Comparison of ENCODE assay signal across 11 cellular contexts in genomic region chr5:110623875-110624274, GRCh38.
"Had no signal": no experiment of that assay in that cellular context is flagged by ENCODE, and none has a peak within 500 bp of the region (broad histone marks: within the 10 kb centered on the region; RNA-seq: fewer than 3 reads in every experiment).

No MANE protein-coding gene starts in this region.

- H3K4me2 ChIP-seq: smooth muscle cell had no signal

- H3K9me3 ChIP-seq: breast epithelium, esophagus squamous epithelium, right atrium auricular region had no signal

- H3K27me3 Mint-ChIP-seq: activated naive CD4-positive, alpha-beta T cell treated with anti-CD3 and anti-CD28 coated beads, Interleukin-2, amount 10 ng/mL, durations not matched to agents 7 days and 5 days; stimulated activated naive B cell treated with anti-CD40 and anti-IgM and Interleukin-4, amounts not matched to agents 10 μg/mL and 1 μg/mL and 100 μg/mL, for 72 hours had no signal

- H3K4me3 Mint-ChIP-seq: activated naive CD4-positive, alpha-beta T cell treated with anti-CD3 and anti-CD28 coated beads, Interleukin-2, amount 10 ng/mL, durations not matched to agents 7 days and 5 days; naive B cell; stimulated activated naive B cell treated with anti-CD40 and anti-IgM and Interleukin-4, amounts not matched to agents 10 μg/mL and 1 μg/mL and 100 μg/mL, for 72 hours had no signal

- DNase-seq: activated naive CD4-positive, alpha-beta T cell treated with anti-CD3 and anti-CD28 coated beads, Interleukin-2, amount 10 ng/mL, durations not matched to agents 7 days and 5 days; esophagus squamous epithelium; naive B cell; posterior cingulate gyrus; stimulated activated naive B cell treated with anti-CD40 and anti-IgM and Interleukin-4, amounts not matched to agents 10 μg/mL and 1 μg/mL and 100 μg/mL, for 72 hours had no signal

- H3K27ac Mint-ChIP-seq: activated naive CD4-positive, alpha-beta T cell treated with anti-CD3 and anti-CD28 coated beads, Interleukin-2, amount 10 ng/mL, durations not matched to agents 7 days and 5 days; activated T-helper 2 cell treated with anti-CD3 and anti-CD28 coated beads, Interferon-gamma antibody, Interleukin-2, Interleukin-4, amounts not matched to agents 10 μg/mL and 5 μg/mL and 100 μg/mL, durations not matched to agents 14 hours and 24 hours and 36 hours; naive B cell; stimulated activated naive B cell treated with anti-CD40 and anti-IgM and Interleukin-4, amounts not matched to agents 10 μg/mL and 1 μg/mL and 100 μg/mL, for 72 hours had no signal

- H3K36me3 ChIP-seq: breast epithelium, esophagus squamous epithelium, right atrium auricular region had no signal

- H3K27ac ChIP-seq: breast epithelium, esophagus squamous epithelium, right atrium auricular region had no signal

- H3K36me3 Mint-ChIP-seq: activated naive CD4-positive, alpha-beta T cell treated with anti-CD3 and anti-CD28 coated beads, Interleukin-2, amount 10 ng/mL, durations not matched to agents 7 days and 5 days; naive B cell; stimulated activated naive B cell treated with anti-CD40 and anti-IgM and Interleukin-4, amounts not matched to agents 10 μg/mL and 1 μg/mL and 100 μg/mL, for 72 hours had no signal

- H3K9me3 Mint-ChIP-seq: activated naive CD4-positive, alpha-beta T cell treated with anti-CD3 and anti-CD28 coated beads, Interleukin-2, amount 10 ng/mL, durations not matched to agents 7 days and 5 days; activated T-helper 2 cell treated with anti-CD3 and anti-CD28 coated beads, Interferon-gamma antibody, Interleukin-2, Interleukin-4, amounts not matched to agents 10 μg/mL and 5 μg/mL and 100 μg/mL, durations not matched to agents 14 hours and 24 hours and 36 hours; stimulated activated naive B cell treated with anti-CD40 and anti-IgM and Interleukin-4, amounts not matched to agents 10 μg/mL and 1 μg/mL and 100 μg/mL, for 72 hours had no signal

- H3K4me1 ChIP-seq: breast epithelium, esophagus squamous epithelium, right atrium auricular region had no signal

- H3K4me1 Mint-ChIP-seq: activated naive CD4-positive, alpha-beta T cell treated with anti-CD3 and anti-CD28 coated beads, Interleukin-2, amount 10 ng/mL, durations not matched to agents 7 days and 5 days; naive B cell; stimulated activated naive B cell treated with anti-CD40 and anti-IgM and Interleukin-4, amounts not matched to agents 10 μg/mL and 1 μg/mL and 100 μg/mL, for 72 hours had no signal

- ATAC-seq: activated CD4-positive, CD25-positive, alpha-beta regulatory T cell treated with anti-CD3 and anti-CD28 coated beads, Interleukin-2, amount 50 U/mL, for 24 hours; stimulated activated naive B cell treated with anti-CD40 and anti-IgM and Interleukin-4, amounts not matched to agents 10 μg/mL and 1 μg/mL and 100 μg/mL, for 72 hours had no signal

- H3K4me3 ChIP-seq: breast epithelium, esophagus squamous epithelium, lung, right atrium auricular region, smooth muscle cell had no signal

- H3K27me3 ChIP-seq: breast epithelium, esophagus squamous epithelium, right atrium auricular region had no signal
